Comparison of ENCODE assay signal across 9 cellular contexts in genomic region chr1:35220976-35221375, GRCh38. TPM values are rescaled to one million over a fixed set of nuclear protein-coding genes. Genes with fewer than 3 reads are reported as not detected.
DNase-seq lines count a peak whose midpoint lies in the region; ATAC-seq and TF ChIP-seq lines count a peak whose summit lies in the region.
"Had no signal": no experiment of that assay in that cellular context is flagged by ENCODE, and none has a peak within 500 bp of the region (broad histone marks: within the 10 kb centered on the region; RNA-seq: fewer than 3 reads in every experiment).

No MANE protein-coding gene starts in this region.

- H3K9me3 Mint-ChIP-seq in naive thymus-derived CD4-positive, alpha-beta T cell = no peaks in the 10 kb centered on the region
- H3K9me3 Mint-ChIP-seq: CD8-positive, alpha-beta memory T cell had no signal

- H3K27ac ChIP-seq in adrenal gland (no peak overlapping the region), suprapubic skin (no peak overlapping the region)
- H3K27ac ChIP-seq in naive thymus-derived CD4-positive, alpha-beta T cell (ENCODE audit: low read depth, low read length) = no peak overlapping the region

- H3K27me3 Mint-ChIP-seq in naive thymus-derived CD4-positive, alpha-beta T cell = peaks cover 0 to 3% (median 0%) of the 10 kb centered on the region in 5 donors

- no peak overlapping the region for H3K4me3 Mint-ChIP-seq in naive thymus-derived CD4-positive, alpha-beta T cell
- H3K4me3 Mint-ChIP-seq: CD8-positive, alpha-beta memory T cell had no signal

- intact Hi-C loops in adrenal gland (cut with DNase I) = no loop called here
- intact Hi-C loops in naive thymus-derived CD4-positive, alpha-beta T cell (cut with micrococcal nuclease) = loop anchor here in 1 of 2 donors (1.0 kb wide), 1 partner anchor 19 kb away; no protein-coding TSS in a partner anchor

- peak; percentile 10 for DNase-seq in NCI-H1694 treated with DMSO at 0.1 percent for 48 hours (lab: John Stamatoyannopoulos, UW)
- DNase-seq in NCI-H1694 (lab: John Stamatoyannopoulos, UW) = no peak
- peak; percentile 27 for DNase-seq in HuH-7.5 (ENCODE audit: low spot score)
- no peak for DNase-seq in adrenal gland
- peak in 6 of 9 donors; percentile 7 to 24 (median 14) for DNase-seq in naive thymus-derived CD4-positive, alpha-beta T cell
- DNase-seq in suprapubic skin (ENCODE audit: low spot score in 2 of 2) = no peak

- WGBS in adrenal gland, 4 donors = 39 to 54% (median 43%) methylated on average over 2 of the region's 2 CpGs
- WGBS in suprapubic skin = 54% methylated on average over 2 of the region's 2 CpGs

- no peaks in the 10 kb centered on the region for H3K27me3 ChIP-seq in adrenal gland
- no peaks in the 10 kb centered on the region for H3K27me3 ChIP-seq in naive thymus-derived CD4-positive, alpha-beta T cell (ENCODE audit: control insufficient read depth in 2 of 2, insufficient read depth in 2 of 2, low read length in 2 of 2)
- H3K27me3 ChIP-seq in suprapubic skin = no peaks in the 10 kb centered on the region

- CTCF ChIA-PET in naive thymus-derived CD4-positive, alpha-beta T cell (lab: Charles Lee) = no interaction called here

- peaks cover 0 to 5% (median 0%) of the 10 kb centered on the region in 7 donors for H3K4me1 Mint-ChIP-seq in naive thymus-derived CD4-positive, alpha-beta T cell
- H3K4me1 Mint-ChIP-seq: CD8-positive, alpha-beta memory T cell had no signal

- H3K4me3 ChIP-seq in adrenal gland = no peak overlapping the region
- no peak overlapping the region for H3K4me3 ChIP-seq in naive thymus-derived CD4-positive, alpha-beta T cell (ENCODE audit: low read length)
- no peak overlapping the region for H3K4me3 ChIP-seq in suprapubic skin

- H3K9me3 ChIP-seq in adrenal gland (replicated peaks in 1 of 3) (no peaks in the 10 kb centered on the region), suprapubic skin (no peaks in the 10 kb centered on the region)
- H3K9me3 ChIP-seq in naive thymus-derived CD4-positive, alpha-beta T cell (ENCODE audit: control insufficient read depth in 2 of 3, low read length in 3 of 3) = no peaks in the 10 kb centered on the region

- peak in 5 of 6 experiments; percentile 17 to 33 (median 27) for TF ChIP-seq CTCF in adrenal gland (IDR thresholded peaks at IDR 0.05)
- peak in 1 of 2 donors; percentile 20 for TF ChIP-seq CTCF in suprapubic skin (IDR thresholded peaks at IDR 0.05)

- H3K36me3 Mint-ChIP-seq in naive thymus-derived CD4-positive, alpha-beta T cell = no peaks in the 10 kb centered on the region
- H3K36me3 Mint-ChIP-seq: CD8-positive, alpha-beta memory T cell had no signal

- TF ChIP-seq EP300 in suprapubic skin (IDR thresholded peaks at IDR 0.05) = no peak

- peak; percentile 57 for ATAC-seq in naive thymus-derived CD4-positive, alpha-beta T cell
- ATAC-seq in GM18519 (IDR thresholded peaks at IDR 0.05; ENCODE audit: low FRiP score, unreplicated experiment) (no peak), GM19035 (IDR thresholded peaks at IDR 0.05; ENCODE audit: unreplicated experiment) (no peak)

- POLR2A ChIA-PET in naive thymus-derived CD4-positive, alpha-beta T cell (lab: Charles Lee) = interaction anchor here (0.6 kb wide), 1 partner anchor 128 kb away, joined by 3 read pairs; no protein-coding TSS in a partner anchor

- H3K36me3 ChIP-seq in adrenal gland (replicated peaks in 1 of 2) (no peaks in the 10 kb centered on the region), suprapubic skin (no peaks in the 10 kb centered on the region)
- H3K36me3 ChIP-seq in naive thymus-derived CD4-positive, alpha-beta T cell (ENCODE audit: control insufficient read depth in 2 of 3, insufficient read depth in 3 of 3, low read length in 3 of 3) = no peaks in the 10 kb centered on the region

- H3K4me1 ChIP-seq in adrenal gland (replicated peaks in 1 of 2) (peaks cover 0 to 20% of the 10 kb centered on the region in 2 donors), suprapubic skin (peaks cover 13% of the 10 kb centered on the region)
- H3K4me1 ChIP-seq in naive thymus-derived CD4-positive, alpha-beta T cell (ENCODE audit: control insufficient read depth in 2 of 2, insufficient read depth in 2 of 2, low read length in 2 of 2) = no peaks in the 10 kb centered on the region

- TF ChIP-seq POLR2A in adrenal gland (IDR thresholded peaks at IDR 0.05) (no peak), suprapubic skin (IDR thresholded peaks at IDR 0.05) (no peak)

- no peak overlapping the region for H3K27ac Mint-ChIP-seq in naive thymus-derived CD4-positive, alpha-beta T cell
- H3K27ac Mint-ChIP-seq: CD8-positive, alpha-beta memory T cell had no signal

RNA-seq across cellular contexts. Expression of gene SFPQ, which starts 28.0 kb away (rescaled TPM):
- total RNA-seq in adrenal gland (100 to 1,000 TPM in 6 of 8 donors, 10 to 100 TPM in 2; 67.6 to 198 (median 154) TPM), suprapubic skin (100 to 1,000 TPM; 136 to 365 (median 191) TPM)
- polyA plus RNA-seq in adrenal gland = 100 to 1,000 TPM; 320 to 762 (median 355) TPM
- total RNA-seq in naive thymus-derived CD4-positive, alpha-beta T cell = 100 to 1,000 TPM; 316 to 610 (median 356) TPM
- 100 to 1,000 TPM in 1 of 2 donors, 10 to 100 TPM in 1; 91.0 to 178 TPM for polyA plus RNA-seq in naive thymus-derived CD4-positive, alpha-beta T cell

RNA-seq across cellular contexts. Expression of gene ZMYM4, which starts 47.5 kb away (rescaled TPM):
- 10 to 100 TPM; 18.7 to 59.2 (median 41.6) TPM for total RNA-seq in adrenal gland
- polyA plus RNA-seq in adrenal gland = 10 to 100 TPM; 14.7 to 33.9 (median 28.7) TPM
- 10 to 100 TPM; 32.1 to 52.9 (median 45.6) TPM for total RNA-seq in naive thymus-derived CD4-positive, alpha-beta T cell
- 10 to 100 TPM; 28.2 to 32.1 TPM for polyA plus RNA-seq in naive thymus-derived CD4-positive, alpha-beta T cell
- total RNA-seq in suprapubic skin = 10 to 100 TPM; 16.9 to 43.0 (median 19.6) TPM

Comparison
In these comparisons a context has a peak if more than half of its experiments do, and no peak if none do; other contexts are left out.
1. DNase-seq: peak in NCI-H1694 treated with DMSO at 0.1 percent for 48 hours (single experiment), HuH-7.5 (single experiment) and naive thymus-derived CD4-positive, alpha-beta T cell (6 of 9); none in NCI-H1694 (single experiment), adrenal gland (0 of 7) and suprapubic skin (0 of 2).